ENCODE assay signal across 34 cellular contexts in genomic region chr12:107631715-107632114, GRCh38.
"Had no signal": no experiment of that assay in that cellular context is flagged by ENCODE, and none has a peak within 500 bp of the region (broad histone marks: within the 10 kb centered on the region; RNA-seq: fewer than 3 reads in every experiment).

No MANE protein-coding gene starts in this region.

- H3K9me3 ChIP-seq: SJSA1, SK-N-SH had no signal

- H3K27ac ChIP-seq: KMS-11, Peyer's patch, SJSA1, VCaP had no signal

- H3K9me2 ChIP-seq: SK-N-SH had no signal

- DNase-seq: activated B cell treated with CpG ODN at 0.5 μM for 24 hours; activated CD4-positive, alpha-beta memory T cell treated with anti-CD3 and anti-CD28 coated beads, Interleukin-2, amount 10 ng/mL, durations not matched to agents 7 days and 5 days; activated CD4-positive, alpha-beta T cell treated with anti-CD3 and anti-CD28 coated beads for 4 hours; activated CD4-positive, alpha-beta T cell treated with anti-CD3 and anti-CD28 coated beads, Interleukin-2, amount 50 U/mL, for 1 hour; activated CD4-positive, CD25-positive, alpha-beta regulatory T cell treated with anti-CD3 and anti-CD28 coated beads, Interleukin-2, amount 50 U/mL, for 72 hours; activated CD8-positive, alpha-beta memory T cell treated with anti-CD3 and anti-CD28 coated beads for 24 hours; activated naive CD4-positive, alpha-beta T cell; activated naive CD4-positive, alpha-beta T cell treated with anti-CD3 and anti-CD28 coated beads, Interleukin-2, amount 50 U/mL, for 16 hours; activated naive CD8-positive, alpha-beta T cell treated with anti-CD3 and anti-CD28 coated beads for 36 hours; activated T-cell treated with anti-CD3 and anti-CD28 coated beads, Interleukin-2, amount 50 U/mL, for 1 hour; activated T-cell treated with anti-CD3 and anti-CD28 coated beads, Interleukin-2, amount 50 U/mL, for 72 hours; amniotic stem cell; aorta; MM.1S; MV-4-11; NCI-H1092; NCI-H1417; NCI-H146; NCI-H187; NCI-H2081; NCI-H2171 treated with DMSO at 0.1 percent for 48 hours; NCI-H2227 treated with DMSO at 0.1 percent for 48 hours; NCI-H446 treated with DMSO at 0.1 percent for 48 hours; NCI-H524; Peyer's patch; RPMI8226; SHP77 treated with DMSO at 0.1 percent for 48 hours; SK-N-SH; T-cell; T-helper 17 cell had no signal

- H3K9ac ChIP-seq: KMS-11, SK-N-SH had no signal

- H3K36me3 ChIP-seq: Peyer's patch, SJSA1 had no signal

- ATAC-seq: activated T-cell treated with anti-CD3 and anti-CD28 coated beads, Interleukin-2, amount 50 U/mL, for 72 hours; activated T-helper 17 cell treated with anti-CD3 and anti-CD28 coated beads, Interleukin-2, amount 50 U/mL, for 72 hours; T-cell; T-helper 17 cell had no signal

- H3K4me2 ChIP-seq: KMS-11, SK-N-SH had no signal

- H3K4me3 ChIP-seq: Peyer's patch, SJSA1 had no signal

- H3K4me1 ChIP-seq: Peyer's patch, SJSA1 had no signal

- H3K27me3 ChIP-seq: Peyer's patch, SJSA1 had no signal
